In the genomic region with DNA sequence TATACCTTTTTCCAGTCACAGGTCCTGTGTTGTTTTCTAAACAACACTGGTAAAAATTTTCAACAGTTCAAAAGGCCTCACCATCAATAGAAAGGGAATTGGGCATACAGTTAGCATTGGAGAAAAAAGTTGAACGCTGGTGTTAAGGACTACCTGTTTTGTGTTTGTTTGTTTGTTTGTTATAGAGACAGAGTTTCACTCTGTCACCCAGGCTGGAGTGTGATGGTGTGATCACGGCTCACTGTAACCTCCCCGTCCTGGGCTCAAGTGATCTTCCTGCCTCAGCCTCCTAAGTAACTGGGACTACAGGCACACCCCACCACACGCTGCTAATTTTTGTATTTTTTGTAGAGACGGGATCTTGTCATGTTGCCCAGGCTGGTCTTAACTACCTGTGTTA, we compare ENCODE assay signal across 1 cellular context.
TF ChIP-seq lines count a peak whose summit lies in the region.

No MANE protein-coding gene starts in this region.

TF ChIP-seq in WTC11, 78 proteins besides CTCF, POLR2A, EP300 and RAD21 (continued from another document):
- TF ChIP-seq, protein P1, sequence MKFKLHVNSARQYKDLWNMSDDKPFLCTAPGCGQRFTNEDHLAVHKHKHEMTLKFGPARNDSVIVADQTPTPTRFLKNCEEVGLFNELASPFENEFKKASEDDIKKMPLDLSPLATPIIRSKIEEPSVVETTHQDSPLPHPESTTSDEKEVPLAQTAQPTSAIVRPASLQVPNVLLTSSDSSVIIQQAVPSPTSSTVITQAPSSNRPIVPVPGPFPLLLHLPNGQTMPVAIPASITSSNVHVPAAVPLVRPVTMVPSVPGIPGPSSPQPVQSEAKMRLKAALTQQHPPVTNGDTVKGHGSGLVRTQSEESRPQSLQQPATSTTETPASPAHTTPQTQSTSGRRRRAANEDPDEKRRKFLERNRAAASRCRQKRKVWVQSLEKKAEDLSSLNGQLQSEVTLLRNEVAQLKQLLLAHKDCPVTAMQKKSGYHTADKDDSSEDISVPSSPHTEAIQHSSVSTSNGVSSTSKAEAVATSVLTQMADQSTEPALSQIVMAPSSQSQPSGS (CRISPR knock-in tag; IDR thresholded peaks at IDR 0.05; ENCODE audit: borderline replicate concordance, low read depth) = no peak
- TF ChIP-seq SP1 (CRISPR knock-in tag; conservative IDR thresholded peaks at IDR 0.05) (no peak), MXD4 (CRISPR knock-in tag; IDR thresholded peaks at IDR 0.05; ENCODE audit: borderline replicate concordance) (no peak), EMX1 (CRISPR knock-in tag; IDR thresholded peaks at IDR 0.05) (no peak), JAZF1 (CRISPR knock-in tag; IDR thresholded peaks at IDR 0.05) (no peak)
- TF ChIP-seq, protein P2, sequence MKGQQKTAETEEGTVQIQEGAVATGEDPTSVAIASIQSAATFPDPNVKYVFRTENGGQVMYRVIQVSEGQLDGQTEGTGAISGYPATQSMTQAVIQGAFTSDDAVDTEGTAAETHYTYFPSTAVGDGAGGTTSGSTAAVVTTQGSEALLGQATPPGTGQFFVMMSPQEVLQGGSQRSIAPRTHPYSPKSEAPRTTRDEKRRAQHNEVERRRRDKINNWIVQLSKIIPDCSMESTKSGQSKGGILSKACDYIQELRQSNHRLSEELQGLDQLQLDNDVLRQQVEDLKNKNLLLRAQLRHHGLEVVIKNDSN (CRISPR knock-in tag; IDR thresholded peaks at IDR 0.05) = no peak
